In the genomic region with DNA sequence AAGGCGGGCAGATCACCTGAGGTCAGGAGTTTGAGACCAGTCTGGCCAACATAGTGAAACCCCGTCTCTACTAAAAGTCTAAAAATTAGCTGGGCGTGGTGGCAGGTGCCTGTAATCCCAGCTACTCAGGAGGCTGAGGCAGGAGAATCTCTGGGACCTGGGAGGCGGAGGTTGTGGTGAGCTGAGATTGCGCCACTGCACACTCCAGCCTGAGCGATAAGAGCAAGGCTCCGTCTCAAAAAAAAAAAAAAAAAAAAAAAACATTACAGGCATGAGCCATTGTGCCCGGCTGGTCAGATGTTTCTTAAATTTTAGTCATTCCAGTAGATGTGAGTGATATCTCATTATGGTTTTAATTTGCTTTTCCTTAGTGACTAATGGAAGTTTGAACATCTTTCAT, we compare ENCODE assay signal across 7 cellular contexts. TPM values are rescaled to one million over a fixed set of nuclear protein-coding genes. Genes with fewer than 3 reads are reported as not detected.
DNase-seq lines count a peak whose midpoint lies in the region; ATAC-seq and TF ChIP-seq lines count a peak whose summit lies in the region.
"Not testable (repeated sequence)": the region's sequence is repeated elsewhere in the genome, so short reads cannot be mapped to it uniquely, and the experiment has no call there.

No MANE protein-coding gene starts in this region.

- peaks cover 16% of the 10 kb centered on the region for H3K4me1 Mint-ChIP-seq in T-helper 2 cell treated with Interferon-gamma antibody and Interleukin-4, amounts not matched to agents 5 μg/mL and 100 μg/mL, for 36 hours (ENCODE audit: low read depth)
- peaks cover 37% of the 10 kb centered on the region for H3K4me1 Mint-ChIP-seq in activated CD8-positive, alpha-beta memory T cell treated with anti-CD3 and anti-CD28 coated beads, Interleukin-2, amount 10 ng/mL, durations not matched to agents 7 days and 5 days
- peaks cover 18% of the 10 kb centered on the region for H3K4me1 Mint-ChIP-seq in neural crest cell

- not testable (repeated sequence) for H3K27ac Mint-ChIP-seq in T-helper 2 cell treated with Interferon-gamma antibody and Interleukin-4, amounts not matched to agents 5 μg/mL and 100 μg/mL, for 36 hours; activated CD8-positive, alpha-beta memory T cell treated with anti-CD3 and anti-CD28 coated beads, Interleukin-2, amount 10 ng/mL, durations not matched to agents 7 days and 5 days; neural crest cell (ENCODE audit: unreplicated experiment)

- not testable (repeated sequence) for H3K4me3 ChIP-seq in cardiac fibroblast (replicated peaks in 1 of 2; ENCODE audit: low read depth in 2 of 2, low read length in 2 of 2); fibroblast of mammary gland (ENCODE audit: control insufficient read depth, low read depth, low read length)

- H3K27me3 Mint-ChIP-seq in T-helper 2 cell treated with Interferon-gamma antibody and Interleukin-4, amounts not matched to agents 5 μg/mL and 100 μg/mL, for 36 hours (ENCODE audit: low read depth); activated CD8-positive, alpha-beta memory T cell treated with anti-CD3 and anti-CD28 coated beads, Interleukin-2, amount 10 ng/mL, durations not matched to agents 7 days and 5 days; neural crest cell (ENCODE audit: low read depth): not testable (repeated sequence)

- H3K9me3 Mint-ChIP-seq in T-helper 2 cell treated with Interferon-gamma antibody and Interleukin-4, amounts not matched to agents 5 μg/mL and 100 μg/mL, for 36 hours; activated CD8-positive, alpha-beta memory T cell treated with anti-CD3 and anti-CD28 coated beads, Interleukin-2, amount 10 ng/mL, durations not matched to agents 7 days and 5 days (ENCODE audit: low read depth); neural crest cell: not testable (repeated sequence)

- H3K4me3 Mint-ChIP-seq in T-helper 2 cell treated with Interferon-gamma antibody and Interleukin-4, amounts not matched to agents 5 μg/mL and 100 μg/mL, for 36 hours, result peak overlapping the region; percentile 78
- peak overlapping the region; percentile 15 for H3K4me3 Mint-ChIP-seq in activated CD8-positive, alpha-beta memory T cell treated with anti-CD3 and anti-CD28 coated beads, Interleukin-2, amount 10 ng/mL, durations not matched to agents 7 days and 5 days
- peak overlapping the region; percentile 31 for H3K4me3 Mint-ChIP-seq in neural crest cell

- CTCF ChIA-PET in activated CD8-positive, alpha-beta memory T cell treated with anti-CD3 and anti-CD28 coated beads, Interleukin-2, amount 10 ng/mL, durations not matched to agents 7 days and 5 days (lab: Charles Lee), result interaction anchor here (2.6 kb wide), 1 partner anchor 14 kb away, joined by 8 read pairs; the partner anchor contains the start of gene TBC1D25

- peak; percentile 47 for DNase-seq in EH (ENCODE audit: low read depth)
- DNase-seq in T-helper 2 cell treated with Interferon-gamma antibody and Interleukin-4, amounts not matched to agents 5 μg/mL and 100 μg/mL, for 36 hours (ENCODE audit: low spot score); activated CD8-positive, alpha-beta memory T cell treated with anti-CD3 and anti-CD28 coated beads, Interleukin-2, amount 10 ng/mL, durations not matched to agents 7 days and 5 days; neural crest cell (ENCODE audit: low read depth, low spot score): not testable (repeated sequence)
- peak; percentile 68 for DNase-seq in amniotic epithelial cell (ENCODE audit: low read depth)
- peak; percentile 21 to 46 for DNase-seq in cardiac fibroblast (ENCODE audit: low read depth in 2 of 2)
- DNase-seq in fibroblast of mammary gland (ENCODE audit: low read depth), result peak; percentile 32

- peaks cover 48% of the 10 kb centered on the region for H3K36me3 Mint-ChIP-seq in T-helper 2 cell treated with Interferon-gamma antibody and Interleukin-4, amounts not matched to agents 5 μg/mL and 100 μg/mL, for 36 hours (ENCODE audit: low read depth)
- peaks cover 41% of the 10 kb centered on the region for H3K36me3 Mint-ChIP-seq in activated CD8-positive, alpha-beta memory T cell treated with anti-CD3 and anti-CD28 coated beads, Interleukin-2, amount 10 ng/mL, durations not matched to agents 7 days and 5 days
- peaks cover 21% of the 10 kb centered on the region for H3K36me3 Mint-ChIP-seq in neural crest cell (ENCODE audit: low read depth)

- ATAC-seq in activated CD8-positive, alpha-beta memory T cell treated with anti-CD3 and anti-CD28 coated beads, Interleukin-2, amount 10 ng/mL, durations not matched to agents 7 days and 5 days, result not testable (repeated sequence)

- not testable (repeated sequence) for TF ChIP-seq CTCF in cardiac fibroblast (IDR thresholded peaks at IDR 0.05; ENCODE audit: low read depth, low read length); fibroblast of mammary gland (conservative IDR thresholded peaks at IDR 0.05; ENCODE audit: control insufficient read depth, insufficient read depth, low read depth, low read length); neural crest cell (conservative IDR thresholded peaks at IDR 0.05)

RNA-seq across cellular contexts. Expression of gene EBP, which starts 4.2 kb away (rescaled TPM):
- total RNA-seq in activated CD8-positive, alpha-beta memory T cell treated with anti-CD3 and anti-CD28 coated beads, Interleukin-2, amount 10 ng/mL, durations not matched to agents 7 days and 5 days, result 100 to 1,000 TPM; 359 to 395 TPM
- 155 and 168 TPM in 2 replicates for total RNA-seq in neural crest cell

RNA-seq across cellular contexts. Expression of gene TBC1D25, which starts 13.7 kb away (rescaled TPM):
- 10 to 100 TPM; 23.2 to 26.3 TPM for total RNA-seq in activated CD8-positive, alpha-beta memory T cell treated with anti-CD3 and anti-CD28 coated beads, Interleukin-2, amount 10 ng/mL, durations not matched to agents 7 days and 5 days
- 9.1 and 12.0 TPM in 2 replicates for total RNA-seq in neural crest cell

RNA-seq across cellular contexts. Expression of gene PORCN, which starts 17.1 kb away (rescaled TPM):
- 10 to 100 TPM; 22.4 to 25.7 TPM for total RNA-seq in activated CD8-positive, alpha-beta memory T cell treated with anti-CD3 and anti-CD28 coated beads, Interleukin-2, amount 10 ng/mL, durations not matched to agents 7 days and 5 days
- 13.0 and 14.2 TPM in 2 replicates for total RNA-seq in neural crest cell

RNA-seq across cellular contexts. Expression of gene RBM3, which starts 48.4 kb away (rescaled TPM):
- 100 to 1,000 TPM; 149 to 183 TPM for total RNA-seq in activated CD8-positive, alpha-beta memory T cell treated with anti-CD3 and anti-CD28 coated beads, Interleukin-2, amount 10 ng/mL, durations not matched to agents 7 days and 5 days
- total RNA-seq in neural crest cell, result 248 and 261 TPM in 2 replicates

RNA-seq across cellular contexts. Expression of gene FTSJ1, which starts 49.9 kb away (rescaled TPM):
- 10 to 100 TPM; 72.7 to 75.4 TPM for total RNA-seq in activated CD8-positive, alpha-beta memory T cell treated with anti-CD3 and anti-CD28 coated beads, Interleukin-2, amount 10 ng/mL, durations not matched to agents 7 days and 5 days
- total RNA-seq in neural crest cell, result 42.2 and 45.8 TPM in 2 replicates

Comparison
In these comparisons a context has a peak if more than half of its experiments do, and no peak if none do; other contexts are left out.
1. H3K4me3 Mint-ChIP-seq: peak in every context shown above with its lines; median percentile 78 in T-helper 2 cell treated with Interferon-gamma antibody and Interleukin-4, amounts not matched to agents 5 μg/mL and 100 μg/mL, for 36 hours; 31 in neural crest cell; 15 in activated CD8-positive, alpha-beta memory T cell treated with anti-CD3 and anti-CD28 coated beads, Interleukin-2, amount 10 ng/mL, durations not matched to agents 7 days and 5 days.